Comparison of ENCODE assay signal across 9 cellular contexts in the genomic region with DNA sequence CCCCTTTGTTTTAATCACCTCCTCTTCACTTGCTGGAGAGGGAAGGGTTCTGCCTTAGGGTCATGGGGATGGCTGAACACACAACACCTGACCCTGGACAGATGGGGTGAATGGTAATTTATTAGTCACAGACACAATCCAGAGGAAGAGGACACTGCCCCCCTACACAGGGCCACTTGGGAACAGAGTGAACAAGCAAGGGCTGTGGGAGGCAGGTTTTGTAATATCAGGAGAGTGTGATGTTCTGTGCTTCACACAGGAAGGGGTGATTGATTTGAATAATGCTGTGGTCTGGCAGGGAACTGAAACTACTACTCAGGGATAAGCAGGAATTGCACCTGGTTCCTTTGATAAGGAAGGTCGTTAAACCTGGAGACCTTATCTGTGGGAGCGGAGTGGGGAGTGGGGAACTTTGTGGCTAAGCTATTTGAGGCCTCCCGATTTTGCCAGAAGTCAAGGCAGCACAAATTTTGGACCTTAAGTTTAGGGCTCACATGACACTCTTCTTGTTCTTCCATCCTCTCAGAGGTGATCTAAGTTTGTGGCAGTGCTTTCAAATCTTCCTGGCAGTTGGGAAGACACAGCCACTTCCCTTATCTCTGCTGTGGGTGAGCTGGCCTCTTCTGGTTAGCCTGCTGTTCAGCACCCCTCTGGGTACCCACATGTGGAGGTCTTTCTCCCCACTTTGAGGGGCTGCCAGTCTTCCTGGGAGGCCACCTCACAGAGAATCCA.
DNase-seq lines count a peak whose midpoint lies in the region; ATAC-seq lines count a peak whose summit lies in the region.
"Had no signal": no experiment of that assay in that cellular context is flagged by ENCODE, and none has a peak within 500 bp of the region (broad histone marks: within the 10 kb centered on the region; RNA-seq: fewer than 3 reads in every experiment).

No MANE protein-coding gene starts in this region.

- H3K56ac ChIP-seq in mesendoderm (ENCODE audit: low read length) = peak overlapping the region; percentile 56

- no peaks in the 10 kb centered on the region for H3K36me3 ChIP-seq in mesendoderm (ENCODE audit: control insufficient read depth, insufficient read depth, low read length)
- H3K36me3 ChIP-seq: suprapubic skin had no signal

- H2AK5ac ChIP-seq in mesendoderm (ENCODE audit: low read length) = no peak overlapping the region

- no peak overlapping the region for H4K8ac ChIP-seq in mesendoderm (ENCODE audit: low read depth, low read length)

- no peak overlapping the region for H3K4ac ChIP-seq in mesendoderm (ENCODE audit: low read depth, low read length)

- H3K79me2 ChIP-seq in mesendoderm (ENCODE audit: control insufficient read depth, insufficient read depth, low read length) = no peaks in the 10 kb centered on the region

- H3K4me1 ChIP-seq in mesendoderm (ENCODE audit: control insufficient read depth, low read depth, low read length) = peaks cover 13% of the 10 kb centered on the region

- no peak overlapping the region for H2BK5ac ChIP-seq in mesendoderm (ENCODE audit: low read length)

- peak; percentile 47 for ATAC-seq in HG02588 (IDR thresholded peaks at IDR 0.05; ENCODE audit: unreplicated experiment)
- no peak for ATAC-seq in HG02763 (IDR thresholded peaks at IDR 0.05; ENCODE audit: unreplicated experiment)

- H3K4me3 ChIP-seq in mesendoderm (ENCODE audit: low read length) = no peak overlapping the region
- H3K4me3 ChIP-seq: suprapubic skin had no signal

- no peaks in the 10 kb centered on the region for H3K79me1 ChIP-seq in mesendoderm (ENCODE audit: low read length)

- H3K23ac ChIP-seq in mesendoderm (ENCODE audit: low read length) = no peak overlapping the region

- peak; percentile 99 for DNase-seq in GF-D8 (lab: John Stamatoyannopoulos, UW)
- peak; percentile 20 for DNase-seq in SKM-1 (lab: John Stamatoyannopoulos, UW; ENCODE audit: unreplicated experiment)
- peak; percentile 62 for DNase-seq in mesendoderm
- no peak for DNase-seq in SK-N-DZ (ENCODE audit: low spot score)
- DNase-seq in NCI-H1092 (lab: John Stamatoyannopoulos, UW) = no peak
- DNase-seq in AG20443 (ENCODE audit: low spot score) = no peak

- H3K18ac ChIP-seq in mesendoderm (ENCODE audit: low read length) = no peak overlapping the region

- no peak overlapping the region for H2BK120ac ChIP-seq in mesendoderm (ENCODE audit: low read depth, low read length)

- H3K9ac ChIP-seq in mesendoderm (ENCODE audit: low read length) = no peak overlapping the region

- H3K4me2 ChIP-seq in mesendoderm (ENCODE audit: low read length) = no peak overlapping the region

- no peak overlapping the region for H4K5ac ChIP-seq in mesendoderm (ENCODE audit: low read length)

- peak overlapping the region; percentile 50 for H3K27ac ChIP-seq in mesendoderm (ENCODE audit: low read depth, low read length)
- H3K27ac ChIP-seq: suprapubic skin had no signal

- H2BK15ac ChIP-seq in mesendoderm (replicated peaks; ENCODE audit: low read depth) = no peak overlapping the region

- H3K27me3 ChIP-seq in mesendoderm (ENCODE audit: insufficient read depth, low read length, poor library complexity) = no peaks in the 10 kb centered on the region
- H3K27me3 ChIP-seq: suprapubic skin had no signal

- no CpG with 5 or more reads among the region's 3 CpGs for WGBS in mesendoderm (ENCODE audit: extremely low coverage, insufficient coverage, low lambda C conversion rate)

Comparison
In these comparisons a context has a peak if more than half of its experiments do, and no peak if none do; other contexts are left out.
1. DNase-seq: peak in GF-D8 (single experiment), SKM-1 (single experiment) and mesendoderm (single experiment); none in SK-N-DZ (single experiment), NCI-H1092 (single experiment) and AG20443 (single experiment).